Comparison of ENCODE assay signal across 26 cellular contexts in the genomic region with DNA sequence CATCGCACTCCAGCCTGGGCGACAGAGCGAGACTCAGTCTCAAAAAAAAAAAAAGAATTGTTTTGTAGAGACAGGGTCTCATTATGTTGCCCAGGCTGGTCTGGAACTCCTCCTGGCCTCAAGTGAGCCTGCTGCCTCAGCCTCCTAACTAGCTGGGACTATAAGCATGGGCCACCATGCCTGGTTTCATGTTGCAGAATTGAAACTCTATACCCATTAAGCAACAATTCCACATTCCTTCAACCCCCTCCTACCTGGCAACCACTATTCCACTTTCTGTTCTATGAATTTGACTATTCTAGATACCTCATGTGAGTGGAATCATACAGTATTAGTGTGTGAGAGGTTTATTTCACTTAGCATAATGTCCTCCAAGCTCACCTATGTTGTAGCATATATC.
"Had no signal": no experiment of that assay in that cellular context is flagged by ENCODE, and none has a peak within 500 bp of the region (broad histone marks: within the 10 kb centered on the region; RNA-seq: fewer than 3 reads in every experiment).

No MANE protein-coding gene starts in this region.

- H3K9ac ChIP-seq: KMS-11 had no signal

- H3K9me3 Mint-ChIP-seq: activated CD4-positive, alpha-beta memory T cell treated with anti-CD3 and anti-CD28 coated beads for 36 hours; activated CD4-positive, alpha-beta T cell treated with anti-CD3 and anti-CD28 coated beads, Interleukin-2, amount 10 ng/mL, durations not matched to agents 7 days and 5 days; activated naive CD4-positive, alpha-beta T cell treated with anti-CD3 and anti-CD28 coated beads, Interleukin-2, amount 50 U/mL, for 72 hours; activated naive CD8-positive, alpha-beta T cell treated with anti-CD3 and anti-CD28 coated beads, Interleukin-2, amount 50 U/mL, for 24 hours; activated T-cell treated with anti-CD3 and anti-CD28 coated beads, Interleukin-2, amount 50 U/mL, for 4 hours; brain; central memory CD8-positive, alpha-beta T cell had no signal

- FAIRE-seq: astrocyte, colon, RCC 7860 had no signal

- H3K27ac ChIP-seq: KMS-11, VCaP had no signal

- ATAC-seq: activated naive CD4-positive, alpha-beta T cell treated with anti-CD3 and anti-CD28 coated beads, Interleukin-2, amount 50 U/mL, for 72 hours; activated naive CD8-positive, alpha-beta T cell treated with anti-CD3 and anti-CD28 coated beads, Interleukin-2, amount 50 U/mL, for 24 hours; activated T-cell treated with anti-CD3 and anti-CD28 coated beads, Interleukin-2, amount 50 U/mL, for 4 hours had no signal

- H3K4me2 ChIP-seq: KMS-11 had no signal

- H3K4me1 Mint-ChIP-seq: activated CD4-positive, alpha-beta T cell treated with anti-CD3 and anti-CD28 coated beads, Interleukin-2, amount 10 ng/mL, durations not matched to agents 7 days and 5 days; activated naive CD8-positive, alpha-beta T cell treated with anti-CD3 and anti-CD28 coated beads, Interleukin-2, amount 50 U/mL, for 24 hours; brain; central memory CD8-positive, alpha-beta T cell had no signal

- H3K27ac Mint-ChIP-seq: activated CD4-positive, alpha-beta memory T cell treated with anti-CD3 and anti-CD28 coated beads for 36 hours; activated CD4-positive, alpha-beta T cell treated with anti-CD3 and anti-CD28 coated beads, Interleukin-2, amount 10 ng/mL, durations not matched to agents 7 days and 5 days; activated naive CD8-positive, alpha-beta T cell treated with anti-CD3 and anti-CD28 coated beads, Interleukin-2, amount 50 U/mL, for 24 hours; brain had no signal

- H3K36me3 Mint-ChIP-seq: brain had no signal

- H3K4me3 Mint-ChIP-seq: activated CD4-positive, alpha-beta memory T cell treated with anti-CD3 and anti-CD28 coated beads for 36 hours; activated CD4-positive, alpha-beta T cell treated with anti-CD3 and anti-CD28 coated beads, Interleukin-2, amount 10 ng/mL, durations not matched to agents 7 days and 5 days; activated naive CD8-positive, alpha-beta T cell treated with anti-CD3 and anti-CD28 coated beads, Interleukin-2, amount 50 U/mL, for 24 hours; activated T-cell treated with anti-CD3 and anti-CD28 coated beads, Interleukin-2, amount 50 U/mL, for 4 hours; brain; central memory CD8-positive, alpha-beta T cell had no signal

- DNase-seq: activated CD4-positive, alpha-beta memory T cell treated with anti-CD3 and anti-CD28 coated beads for 36 hours; activated CD4-positive, alpha-beta T cell treated with anti-CD3 and anti-CD28 coated beads, Interleukin-2, amount 10 ng/mL, durations not matched to agents 7 days and 5 days; activated CD4-positive, CD25-positive, alpha-beta regulatory T cell; activated CD8-positive, alpha-beta memory T cell treated with anti-CD3 and anti-CD28 coated beads for 24 hours; activated effector memory CD4-positive, alpha-beta T cell treated with anti-CD3 and anti-CD28 coated beads, Interleukin-2, amount 50 U/mL, for 16 hours; activated naive CD4-positive, alpha-beta T cell treated with Interleukin-2 at 50 U/mL for 16 hours; activated naive CD8-positive, alpha-beta T cell treated with anti-CD3 and anti-CD28 coated beads, Interleukin-2, amount 50 U/mL, for 24 hours; activated T-cell treated with anti-CD3 and anti-CD28 coated beads, Interleukin-2, amount 50 U/mL, for 4 hours; amygdala; MM.1S; NCI-H1105 treated with DMSO at 0.1 percent for 48 hours; NCI-H1436 treated with DMSO at 0.1 percent for 48 hours; NCI-H187 treated with DMSO at 0.1 percent for 48 hours; NCI-H2081 treated with DMSO at 0.1 percent for 48 hours; NCI-H446; NCI-H524; SHP77 treated with DMSO at 0.1 percent for 48 hours; T-helper 1 cell had no signal

- H3K27me3 Mint-ChIP-seq: activated CD4-positive, alpha-beta memory T cell treated with anti-CD3 and anti-CD28 coated beads for 36 hours; activated CD4-positive, alpha-beta T cell treated with anti-CD3 and anti-CD28 coated beads, Interleukin-2, amount 10 ng/mL, durations not matched to agents 7 days and 5 days; activated naive CD8-positive, alpha-beta T cell treated with anti-CD3 and anti-CD28 coated beads, Interleukin-2, amount 50 U/mL, for 24 hours; central memory CD8-positive, alpha-beta T cell had no signal
